ENCODE assay signal across 3 cellular contexts in genomic region chr19:52115526-52116053, GRCh38.
TF ChIP-seq lines count a peak whose summit lies in the region.

No MANE protein-coding gene starts in this region.

TF ChIP-seq in HepG2, 621 proteins besides CTCF, POLR2A, EP300 and RAD21:
- no peak for TF ChIP-seq JUN (CRISPR knock-in tag; IDR thresholded peaks at IDR 0.05)
- no peak for TF ChIP-seq ELF1 (CRISPR knock-in tag; IDR thresholded peaks at IDR 0.05)
- TF ChIP-seq ZNF562 (CRISPR knock-in tag; IDR thresholded peaks at IDR 0.05; ENCODE audit: borderline replicate concordance), result no peak
- TF ChIP-seq HBP1 (CRISPR knock-in tag; IDR thresholded peaks at IDR 0.05; ENCODE audit: low read depth), result no peak
- TF ChIP-seq CCDC6 (CRISPR knock-in tag; IDR thresholded peaks at IDR 0.05), result no peak
- TF ChIP-seq ZBTB26 (CRISPR knock-in tag; IDR thresholded peaks at IDR 0.05; ENCODE audit: borderline replicate concordance), result no peak
- no peak for TF ChIP-seq ZNF343 (CRISPR knock-in tag; IDR thresholded peaks at IDR 0.05)
- TF ChIP-seq ZNF235 (CRISPR knock-in tag; IDR thresholded peaks at IDR 0.05; ENCODE audit: borderline replicate concordance), result no peak
- TF ChIP-seq ZNF280D (CRISPR knock-in tag; IDR thresholded peaks at IDR 0.05), result 0 out of 2 replicates have a peak, but pooled peaks have one; percentile 24
- TF ChIP-seq GABPB1 (CRISPR knock-in tag; IDR thresholded peaks at IDR 0.05), result no peak
- no peak for TF ChIP-seq ZNF737 (CRISPR knock-in tag; IDR thresholded peaks at IDR 0.05; ENCODE audit: borderline replicate concordance)
- TF ChIP-seq SETDB1 (CRISPR knock-in tag; IDR thresholded peaks at IDR 0.05; ENCODE audit: borderline replicate concordance), result 0 out of 2 replicates have a peak, but pooled peaks have one; percentile 54
- no peak for TF ChIP-seq SOX13 (IDR thresholded peaks at IDR 0.05)
- no peak for TF ChIP-seq SOX13 (CRISPR knock-in tag; conservative IDR thresholded peaks at IDR 0.05 in 1 of 2, IDR thresholded peaks at IDR 0.05 in 1 of 2)
- no peak for TF ChIP-seq ARNT (IDR thresholded peaks at IDR 0.05)
- peak; percentile 100 for TF ChIP-seq ZNF274 (CRISPR knock-in tag; IDR thresholded peaks at IDR 0.05)

TF ChIP-seq in K562, 482 proteins besides CTCF, POLR2A, EP300 and RAD21 (continues in another document):
- no peak for TF ChIP-seq POLR2AphosphoS2 (IDR thresholded peaks at IDR 0.05; ENCODE audit: low read length)
- TF ChIP-seq CUX1 (CRISPR knock-in tag; IDR thresholded peaks at IDR 0.05), result no peak
- no peak for TF ChIP-seq MTA1 (IDR thresholded peaks at IDR 0.05; ENCODE audit: borderline replicate concordance)
- no peak for TF ChIP-seq ESRRB (CRISPR knock-in tag; IDR thresholded peaks at IDR 0.05; ENCODE audit: borderline replicate concordance)
- TF ChIP-seq RB1 (IDR thresholded peaks at IDR 0.05; ENCODE audit: low read depth), result no peak
- TF ChIP-seq HNRNPH1 (optimal IDR thresholded peaks at IDR 0.05; ENCODE audit: low read depth, low read length), result no peak
- no peak for TF ChIP-seq SMARCB1 (IDR thresholded peaks at IDR 0.05; ENCODE audit: insufficient read length, low read depth)
- TF ChIP-seq ZNF274 (IDR thresholded peaks at IDR 0.05; ENCODE audit: borderline replicate concordance, low read depth, low read length), result peak; percentile 99
- no peak for TF ChIP-seq E2F1 (CRISPR knock-in tag; IDR thresholded peaks at IDR 0.05)
- no peak for TF ChIP-seq FOXJ3 (CRISPR knock-in tag; IDR thresholded peaks at IDR 0.05)
- TF ChIP-seq HOXB6 (CRISPR knock-in tag; IDR thresholded peaks at IDR 0.05; ENCODE audit: borderline replicate concordance), result no peak
- no peak for TF ChIP-seq ZBED1 (IDR thresholded peaks at IDR 0.05)
- peak; percentile 41; the same call in 1 of the 2 replicates for TF ChIP-seq MTA3 (IDR thresholded peaks at IDR 0.05; ENCODE audit: borderline replicate concordance)
- TF ChIP-seq MCM5 (IDR thresholded peaks at IDR 0.05; ENCODE audit: low read depth), result no peak
- 0 out of 2 replicates have a peak, but pooled peaks have one; percentile 48 for TF ChIP-seq CBX5 (IDR thresholded peaks at IDR 0.05; ENCODE audit: borderline replicate concordance, low read depth)
- TF ChIP-seq TRIM25 (IDR thresholded peaks at IDR 0.05; ENCODE audit: borderline replicate concordance), result no peak
- peak; percentile 55; the same call in 1 of the 2 replicates for TF ChIP-seq ETS1 (conservative IDR thresholded peaks at IDR 0.05; ENCODE audit: control insufficient read depth, low read depth, low read length)
- 0 out of 4 replicates have a peak, but pooled peaks of 1 of the 2 experiments have one; percentile 38 for TF ChIP-seq TRIM24 (IDR thresholded peaks at IDR 0.05)

TF ChIP-seq in liver, 16 proteins besides CTCF, POLR2A, EP300 and RAD21:
- no peak for TF ChIP-seq SP1 (IDR thresholded peaks at IDR 0.05)
- no peak for TF ChIP-seq TAF1 (conservative IDR thresholded peaks at IDR 0.05)
- TF ChIP-seq GABPA (IDR thresholded peaks at IDR 0.05 in 1 of 2, conservative IDR thresholded peaks at IDR 0.05 in 1 of 2), result no peak
- TF ChIP-seq NR2F2 (IDR thresholded peaks at IDR 0.05), result no peak
